Comparison of ENCODE assay signal across 11 cellular contexts in the genomic region with DNA sequence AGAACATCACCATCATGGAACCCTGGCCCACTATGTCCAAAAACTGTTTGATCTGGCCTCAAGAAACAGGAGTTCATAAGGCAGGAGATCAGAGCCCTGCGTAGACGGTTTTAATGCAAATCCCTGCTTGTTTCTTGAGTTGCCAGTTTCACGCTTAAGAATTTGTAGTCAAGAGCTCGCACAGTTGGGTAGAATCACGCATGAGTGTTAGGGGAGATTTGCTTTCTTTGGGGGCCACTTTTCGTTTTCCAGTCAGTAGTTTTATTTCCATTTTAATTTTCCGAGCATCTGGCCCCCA. TPM values are rescaled to one million over a fixed set of nuclear protein-coding genes. Genes with fewer than 3 reads are reported as not detected.
DNase-seq lines count a peak whose midpoint lies in the region; ATAC-seq, FAIRE-seq and TF ChIP-seq lines count a peak whose summit lies in the region.
"Had no signal": no experiment of that assay in that cellular context is flagged by ENCODE, and none has a peak within 500 bp of the region (broad histone marks: within the 10 kb centered on the region; RNA-seq: fewer than 3 reads in every experiment).

No MANE protein-coding gene starts in this region.

- no peaks in the 10 kb centered on the region for H3K36me3 ChIP-seq in CD8-positive, alpha-beta T cell (ENCODE audit: insufficient read depth, low read length)
- H3K36me3 ChIP-seq in KMS-11 (ENCODE audit: insufficient read depth) (no peaks in the 10 kb centered on the region), kidney (ENCODE audit: control insufficient read depth in 1 of 2, insufficient read depth in 2 of 2, low read length in 2 of 2) (no peaks in the 10 kb centered on the region)
- H3K36me3 ChIP-seq: BLaER1, Peyer's patch had no signal

- no peak overlapping the region; the same call in 1 of the 2 replicates for H2AFZ ChIP-seq in KMS-11 (ENCODE audit: low read depth)

- peaks cover 4% of the 10 kb centered on the region for H3K4me1 Mint-ChIP-seq in CD8-positive, alpha-beta T cell (ENCODE audit: low read depth)
- peaks cover 5% of the 10 kb centered on the region for H3K4me1 Mint-ChIP-seq in activated T-helper 1 cell treated with anti-CD3 and anti-CD28 coated beads, Interleukin-12 subunit alpha, Interleukin-12 subunit beta, Interleukin-2, Interleukin-4 antibody, amounts not matched to agents 30 ng/mL and 10 ng/mL and 1 ng/mL, durations not matched to agents 14 hours and 24 hours and 36 hours (ENCODE audit: low read depth)
- peaks cover 58% of the 10 kb centered on the region for H3K4me1 Mint-ChIP-seq in neural crest cell

- CTCF ChIA-PET in CD8-positive, alpha-beta T cell (lab: Charles Lee) = interaction anchor here (0.7 to 8.4 kb wide), 58 partner anchors 8 to 406 kb away, joined by 3 to 297 read pairs (median 6); a partner anchor contains a TSS

- H3K27ac Mint-ChIP-seq in CD8-positive, alpha-beta T cell = no peak overlapping the region
- peak overlapping the region; percentile 55 for H3K27ac Mint-ChIP-seq in activated T-helper 1 cell treated with anti-CD3 and anti-CD28 coated beads, Interleukin-12 subunit alpha, Interleukin-12 subunit beta, Interleukin-2, Interleukin-4 antibody, amounts not matched to agents 30 ng/mL and 10 ng/mL and 1 ng/mL, durations not matched to agents 14 hours and 24 hours and 36 hours
- no peak overlapping the region for H3K27ac Mint-ChIP-seq in neural crest cell (ENCODE audit: unreplicated experiment)

- H3K27ac ChIP-seq in CD8-positive, alpha-beta T cell (ENCODE audit: low read depth, low read length) = no peak overlapping the region
- H3K27ac ChIP-seq in KMS-11 (no peak overlapping the region), kidney (ENCODE audit: low read depth in 2 of 2, low read length in 2 of 2) (no peak overlapping the region)
- H3K27ac ChIP-seq: BLaER1, Peyer's patch had no signal

- no peak for FAIRE-seq in kidney (lab: Jason Lieb, UNC)

- H3K27me3 ChIP-seq in CD8-positive, alpha-beta T cell (ENCODE audit: insufficient read depth, low read length) = no peaks in the 10 kb centered on the region
- H3K27me3 ChIP-seq in KMS-11 (ENCODE audit: insufficient read depth, low read depth) = no peaks in the 10 kb centered on the region
- H3K27me3 ChIP-seq: BLaER1, Peyer's patch had no signal

- no peaks in the 10 kb centered on the region for H3K36me3 Mint-ChIP-seq in CD8-positive, alpha-beta T cell
- H3K36me3 Mint-ChIP-seq in activated T-helper 1 cell treated with anti-CD3 and anti-CD28 coated beads, Interleukin-12 subunit alpha, Interleukin-12 subunit beta, Interleukin-2, Interleukin-4 antibody, amounts not matched to agents 30 ng/mL and 10 ng/mL and 1 ng/mL, durations not matched to agents 14 hours and 24 hours and 36 hours (ENCODE audit: low read depth) = peaks cover 4% of the 10 kb centered on the region
- no peaks in the 10 kb centered on the region for H3K36me3 Mint-ChIP-seq in neural crest cell (ENCODE audit: low read depth)

- TF ChIP-seq CTCF in CD8-positive, alpha-beta T cell (IDR thresholded peaks at IDR 0.05) = peak; percentile 12
- peak; percentile 20; the same call in 1 of the 2 replicates for TF ChIP-seq CTCF in KMS-11 (conservative IDR thresholded peaks at IDR 0.05; ENCODE audit: low read depth, low read length)
- no peak for TF ChIP-seq CTCF in neural crest cell (conservative IDR thresholded peaks at IDR 0.05)
- no peak for TF ChIP-seq CTCF in kidney (IDR thresholded peaks at IDR 0.05; ENCODE audit: borderline replicate concordance, extremely low read depth, insufficient read depth)

- ATAC-seq in CD8-positive, alpha-beta T cell = no peak
- no peak for ATAC-seq in HG02970 (IDR thresholded peaks at IDR 0.05; ENCODE audit: low FRiP score, unreplicated experiment)

- DNase-seq in CD8-positive, alpha-beta T cell = no peak
- DNase-seq in activated T-helper 1 cell treated with anti-CD3 and anti-CD28 coated beads, Interleukin-12 subunit alpha, Interleukin-12 subunit beta, Interleukin-2, Interleukin-4 antibody, amounts not matched to agents 30 ng/mL and 10 ng/mL and 1 ng/mL, durations not matched to agents 14 hours and 24 hours and 36 hours (ENCODE audit: low spot score) = no peak
- DNase-seq in neural crest cell (ENCODE audit: low read depth, low spot score) (no peak), kidney (no peak), pons (ENCODE audit: low spot score) (no peak)
- DNase-seq: DMS153 had no signal

- H3K4me3 Mint-ChIP-seq in CD8-positive, alpha-beta T cell = no peak overlapping the region
- H3K4me3 Mint-ChIP-seq in activated T-helper 1 cell treated with anti-CD3 and anti-CD28 coated beads, Interleukin-12 subunit alpha, Interleukin-12 subunit beta, Interleukin-2, Interleukin-4 antibody, amounts not matched to agents 30 ng/mL and 10 ng/mL and 1 ng/mL, durations not matched to agents 14 hours and 24 hours and 36 hours = no peak overlapping the region
- peak overlapping the region; percentile 10 for H3K4me3 Mint-ChIP-seq in neural crest cell

- intact Hi-C loops in CD8-positive, alpha-beta T cell (cut with DNase I, micrococcal nuclease) = loop anchor here (1.0 to 10.0 kb wide), 8 partner anchors 41 to 407 kb away; a partner anchor contains a TSS
- intact Hi-C loops in activated T-helper 1 cell treated with anti-CD3 and anti-CD28 coated beads, Interleukin-12 subunit alpha, Interleukin-12 subunit beta, Interleukin-2, Interleukin-4 antibody, amounts not matched to agents 30 ng/mL and 10 ng/mL and 1 ng/mL, durations not matched to agents 14 hours and 24 hours and 36 hours (cut with micrococcal nuclease) = loop anchor here (1.0 to 5.0 kb wide), 5 partner anchors 42 to 396 kb away; no protein-coding TSS in a partner anchor
- intact Hi-C loops in kidney (cut with DNase I) = loop anchor here (5.0 kb wide), 1 partner anchor 196 kb away; no protein-coding TSS in a partner anchor

- H4K20me1 ChIP-seq in KMS-11 (ENCODE audit: insufficient read depth) = no peaks in the 10 kb centered on the region
- H4K20me1 ChIP-seq: BLaER1 had no signal

- H3K9me3 ChIP-seq in CD8-positive, alpha-beta T cell (ENCODE audit: low read length) = no peaks in the 10 kb centered on the region
- no peaks in the 10 kb centered on the region for H3K9me3 ChIP-seq in kidney (ENCODE audit: control insufficient read depth in 1 of 2, low read length in 2 of 2)
- H3K9me3 ChIP-seq: BLaER1, Peyer's patch had no signal

- peaks cover 6% of the 10 kb centered on the region for H3K4me1 ChIP-seq in CD8-positive, alpha-beta T cell (ENCODE audit: insufficient read depth, low read length)
- H3K4me1 ChIP-seq in KMS-11 (ENCODE audit: low read depth, poor library complexity, severe bottlenecking) (no peaks in the 10 kb centered on the region), kidney (ENCODE audit: control insufficient read depth in 1 of 2, insufficient read depth in 1 of 2, low read depth in 1 of 2, low read length in 2 of 2) (no peaks in the 10 kb centered on the region)

- H3K4me3 ChIP-seq in CD8-positive, alpha-beta T cell (ENCODE audit: low read depth, low read length) = no peak overlapping the region
- H3K4me3 ChIP-seq in KMS-11 (IDR thresholded peaks at IDR 0.05; ENCODE audit: insufficient read depth, low read depth, low read length) = no peak overlapping the region
- no peak overlapping the region for H3K4me3 ChIP-seq in kidney (ENCODE audit: low read length in 2 of 2)
- H3K4me3 ChIP-seq: BLaER1, Peyer's patch had no signal

- POLR2A ChIA-PET in CD8-positive, alpha-beta T cell (lab: Charles Lee) = interaction anchor here (0.9 to 1.4 kb wide), 4 partner anchors 35 to 113 kb away, joined by 3 to 9 read pairs (median 3); no protein-coding TSS in a partner anchor

- H3K4me2 ChIP-seq in KMS-11 = no peak overlapping the region
- H3K4me2 ChIP-seq: BLaER1 had no signal

- H3K79me2 ChIP-seq in KMS-11 (ENCODE audit: insufficient read depth, low read depth) = no peaks in the 10 kb centered on the region

- no peaks in the 10 kb centered on the region for H3K27me3 Mint-ChIP-seq in CD8-positive, alpha-beta T cell (ENCODE audit: low read depth)
- H3K27me3 Mint-ChIP-seq in activated T-helper 1 cell treated with anti-CD3 and anti-CD28 coated beads, Interleukin-12 subunit alpha, Interleukin-12 subunit beta, Interleukin-2, Interleukin-4 antibody, amounts not matched to agents 30 ng/mL and 10 ng/mL and 1 ng/mL, durations not matched to agents 14 hours and 24 hours and 36 hours (ENCODE audit: insufficient read depth) = peaks cover 2% of the 10 kb centered on the region
- H3K27me3 Mint-ChIP-seq in neural crest cell (ENCODE audit: low read depth) = no peaks in the 10 kb centered on the region

- H3K9me3 Mint-ChIP-seq in CD8-positive, alpha-beta T cell = no peaks in the 10 kb centered on the region
- no peaks in the 10 kb centered on the region for H3K9me3 Mint-ChIP-seq in activated T-helper 1 cell treated with anti-CD3 and anti-CD28 coated beads, Interleukin-12 subunit alpha, Interleukin-12 subunit beta, Interleukin-2, Interleukin-4 antibody, amounts not matched to agents 30 ng/mL and 10 ng/mL and 1 ng/mL, durations not matched to agents 14 hours and 24 hours and 36 hours
- H3K9me3 Mint-ChIP-seq in neural crest cell = no peaks in the 10 kb centered on the region

- H3K9ac ChIP-seq in KMS-11 (no peak overlapping the region), kidney (ENCODE audit: low read length in 2 of 2) (no peak overlapping the region)
- H3K9ac ChIP-seq: BLaER1 had no signal

RNA-seq across cellular contexts. Expression of a gene that starts 6.7 kb away (rescaled TPM):
- total RNA-seq in CD8-positive, alpha-beta T cell = not detected
- not detected in 2 replicates for total RNA-seq in activated T-helper 1 cell treated with anti-CD3 and anti-CD28 coated beads, Interleukin-12 subunit alpha, Interleukin-12 subunit beta, Interleukin-2, Interleukin-4 antibody, amounts not matched to agents 30 ng/mL and 10 ng/mL and 1 ng/mL, durations not matched to agents 14 hours and 24 hours and 36 hours
- not detected in 2 replicates for total RNA-seq in neural crest cell
- not detected for total RNA-seq in kidney
- not detected for polyA plus RNA-seq in kidney (ENCODE audit: insufficient read depth, low read depth, low replicate concordance)
- total RNA-seq: MCF 10A, Peyer's patch had no signal

Comparison
In these comparisons a context has a peak if more than half of its experiments do, and no peak if none do; other contexts are left out.
1. CTCF ChIP-seq: peak in CD8-positive, alpha-beta T cell (single experiment) and KMS-11 (single experiment); none in neural crest cell (single experiment) and kidney (single experiment).